Comparison of ENCODE assay signal across 24 cellular contexts in the genomic region with DNA sequence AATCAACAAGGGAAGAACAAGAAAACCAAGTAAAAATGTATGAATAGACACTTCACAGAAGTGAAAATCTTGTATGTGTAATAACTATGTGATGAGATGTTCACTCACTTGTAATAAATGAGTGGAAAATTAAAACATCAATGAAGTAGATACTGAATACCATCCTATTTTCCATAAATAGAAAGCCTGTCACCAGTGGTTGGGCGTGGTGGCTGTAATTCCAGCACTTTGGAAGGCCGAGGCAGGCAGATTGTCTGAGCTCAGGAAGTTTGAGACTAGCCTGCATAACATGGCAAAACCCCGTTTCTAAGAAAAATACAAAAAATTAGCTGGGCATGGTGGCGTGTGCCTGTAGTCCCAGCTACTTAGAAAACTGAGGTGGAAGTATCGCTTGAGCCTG. TPM values are rescaled to one million over a fixed set of nuclear protein-coding genes. Genes with fewer than 3 reads are reported as not detected.
"Had no signal": no experiment of that assay in that cellular context is flagged by ENCODE, and none has a peak within 500 bp of the region (broad histone marks: within the 10 kb centered on the region; RNA-seq: fewer than 3 reads in every experiment).

No MANE protein-coding gene starts in this region.

- DNase-seq: activated CD4-positive, alpha-beta T cell treated with anti-CD3 and anti-CD28 coated beads for 48 hours; activated CD4-positive, alpha-beta T cell treated with anti-CD3 and anti-CD28 coated beads, Interleukin-2, amount 50 U/mL, for 4 hours; activated CD4-positive, CD25-positive, alpha-beta regulatory T cell treated with anti-CD3 and anti-CD28 coated beads, Interleukin-2, amount 50 U/mL, for 72 hours; activated CD8-positive, alpha-beta memory T cell treated with anti-CD3 and anti-CD28 coated beads, Interleukin-2, amount 50 U/mL, for 48 hours; activated CD8-positive, alpha-beta T cell treated with anti-CD3 and anti-CD28 coated beads, Interleukin-2, amount 10 ng/mL, durations not matched to agents 7 days and 5 days; activated effector memory CD4-positive, alpha-beta T cell treated with Interleukin-2 at 50 U/mL for 16 hours; activated naive CD4-positive, alpha-beta T cell; activated T-cell treated with anti-CD3 and anti-CD28 coated beads, Interleukin-2, amount 50 U/mL, for 1 hour; aorta; body of pancreas; KG1; NCI-H1048; NCI-H1930; NCI-H510A treated with DMSO at 0.1 percent for 48 hours; NCI-H69; NK-92 treated with Interleukin-12 subunit alpha and Interleukin-12 subunit beta, amount 100 ng/mL, for 24 hours; OCI-M1; RPMI8226; SJCRH30 had no signal

- H3K27me3 ChIP-seq: body of pancreas, SJCRH30 had no signal

- ATAC-seq: activated CD8-positive, alpha-beta T cell treated with anti-CD3 and anti-CD28 coated beads, Interleukin-2, amount 10 ng/mL, durations not matched to agents 7 days and 5 days; body of pancreas; Panc1; Right ventricle myocardium inferior; WTC11 had no signal

- H3K36me3 ChIP-seq: SJCRH30 had no signal

- H3K4me3 ChIP-seq: body of pancreas, SJCRH30 had no signal

- H3K9me3 ChIP-seq: body of pancreas, SJCRH30 had no signal

- H3K27ac ChIP-seq: body of pancreas, SJCRH30 had no signal

- H3K4me1 ChIP-seq: body of pancreas, SJCRH30 had no signal

RNA-seq across cellular contexts. Expression of a gene that starts 53.5 kb away (rescaled TPM):
- total RNA-seq: activated CD8-positive, alpha-beta T cell treated with anti-CD3 and anti-CD28 coated beads, Interleukin-2, amount 10 ng/mL, durations not matched to agents 7 days and 5 days; LHCN-M2; SJCRH30 had no signal
- polyA plus RNA-seq: IgD-negative memory B cell had no signal
